1 cellular context compared by ENCODE assay signal in genomic region chr6:87341899-87342298, GRCh38.
TF ChIP-seq lines count a peak whose summit lies in the region.

No MANE protein-coding gene starts in this region.

TF ChIP-seq in SK-N-SH, 30 proteins besides CTCF, POLR2A, EP300 and RAD21 (continued from another document):
- TF ChIP-seq USF1 (IDR thresholded peaks at IDR 0.05; ENCODE audit: borderline replicate concordance, low read depth) (no peak), CHD2 (IDR thresholded peaks at IDR 0.05; ENCODE audit: low read length, partially characterized antibody) (no peak), MXI1 (IDR thresholded peaks at IDR 0.05; ENCODE audit: low read depth, low read length) (no peak), TCF12 (IDR thresholded peaks at IDR 0.05) (no peak), SMC3 (IDR thresholded peaks at IDR 0.05; ENCODE audit: low read depth, low read length) (no peak), JUND (IDR thresholded peaks at IDR 0.05) (no peak), PBX3 (IDR thresholded peaks at IDR 0.05) (no peak), GABPA (IDR thresholded peaks at IDR 0.05; ENCODE audit: low read depth) (no peak), RFX5 (IDR thresholded peaks at IDR 0.05; ENCODE audit: low read length) (no peak), YY1 (IDR thresholded peaks at IDR 0.05; ENCODE audit: low read depth) (no peak), NRF1 (IDR thresholded peaks at IDR 0.05; ENCODE audit: low read depth, low read length) (no peak), RCOR1 (IDR thresholded peaks at IDR 0.05; ENCODE audit: low read length) (no peak), REST (IDR thresholded peaks at IDR 0.05; ENCODE audit: low read depth, low read length) (no peak), USF2 (IDR thresholded peaks at IDR 0.05; ENCODE audit: borderline replicate concordance, low read depth, low read length) (no peak)
TF ChIP-seq in SK-N-SH: peak in this region for 0.
